8 cellular contexts compared by ENCODE assay signal in genomic region chr22:50507991-50508884, GRCh38. TPM values are rescaled to one million over a fixed set of nuclear protein-coding genes. Genes with fewer than 3 reads are reported as not detected.
DNase-seq lines count a peak whose midpoint lies in the region; ATAC-seq lines count a peak whose summit lies in the region.

Gene NCAPH2 (plus strand): TSS chr22:50508224. CDS start chr22:50508338, 114 bp downstream.

- DNase-seq in CMK (ENCODE audit: low read depth) (peak; percentile 87), HS-5 (ENCODE audit: low read depth) (peak; percentile 87), NOMO-1 treated with DMSO at 0.1 percent for 48 hours (lab: John Stamatoyannopoulos, UW; ENCODE audit: unreplicated experiment) (peak; percentile 93), mesenteric fat pad (ENCODE audit: low spot score) (peak; percentile 99)
- DNase-seq in activated CD8-positive, alpha-beta memory T cell treated with anti-CD3 and anti-CD28 coated beads, Interleukin-2, amount 50 U/mL, for 24 hours (ENCODE audit: extremely low read depth), result peak; percentile 92
- DNase-seq in stimulated activated CD8-positive, alpha-beta memory T cell treated with anti-CD3 and anti-CD28 coated beads, Interleukin-15, amount 100 ng/mL, for 24 hours (ENCODE audit: low read depth), result peak; percentile 99

- peak; percentile 69 for ATAC-seq in GM19468 (IDR thresholded peaks at IDR 0.05; ENCODE audit: extremely low read depth, unreplicated experiment)

- in situ Hi-C loops in endometrial microvascular endothelial cells (cut with HindIII; ENCODE audit: inconsistent ontology term, low pct_unique_long_range_greater_than_20kb, low sequenced_read_pairs), result no loop called here

RNA-seq across cellular contexts. Expression of gene NCAPH2, which starts in this region (rescaled TPM):
- total RNA-seq in endometrial microvascular endothelial cells (ENCODE audit: inconsistent ontology term) (53.9 TPM), mesenteric fat pad (25.0 TPM)

Comparison
In these comparisons a context has a peak if more than half of its experiments do, and no peak if none do; other contexts are left out.
1. Peak in every context shown above with its lines: DNase-seq and ATAC-seq.